8 cellular contexts compared by ENCODE assay signal in the genomic region with DNA sequence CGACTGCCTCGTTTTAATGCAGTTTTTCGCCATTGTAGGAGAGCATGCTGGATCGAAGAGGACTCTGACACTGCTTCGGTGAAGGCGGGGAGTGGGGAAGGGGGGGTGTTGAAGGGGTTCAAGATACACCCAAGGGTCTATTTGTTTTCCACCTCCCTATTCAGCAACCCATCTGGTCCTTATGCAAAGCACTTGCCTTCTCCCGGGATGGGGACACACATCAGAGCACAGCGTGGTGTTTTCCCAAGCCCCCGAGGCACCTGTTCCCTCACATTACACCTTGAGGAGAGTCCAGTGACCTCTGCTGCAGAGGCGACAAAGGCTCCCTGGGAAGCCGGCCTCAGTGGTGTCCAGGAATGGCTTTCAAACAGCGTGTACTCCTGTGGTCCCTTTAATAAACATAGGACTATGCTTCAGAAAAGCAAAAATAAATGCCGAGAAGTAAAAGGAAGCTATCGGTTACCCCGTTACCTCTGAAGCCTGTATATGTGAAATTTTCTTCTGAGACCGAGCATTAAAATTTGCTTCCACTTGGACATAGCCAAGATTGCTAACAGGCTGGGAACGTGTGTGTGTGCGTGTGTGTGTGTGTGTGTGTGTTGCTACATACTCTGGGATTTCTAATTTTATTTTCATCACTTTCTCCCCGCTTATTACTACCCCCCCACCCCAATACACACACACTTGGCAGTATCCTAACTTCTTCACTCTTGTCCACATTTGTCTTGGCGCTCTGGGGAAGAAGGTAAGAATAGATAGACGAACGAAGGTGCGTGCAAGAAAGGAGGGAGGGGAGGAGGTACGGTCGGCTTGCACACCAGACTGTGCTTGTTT. TPM values are rescaled to one million over a fixed set of nuclear protein-coding genes. Genes with fewer than 3 reads are reported as not detected.
DNase-seq lines count a peak whose midpoint lies in the region; ATAC-seq and TF ChIP-seq lines count a peak whose summit lies in the region.

No MANE protein-coding gene starts in this region.

- no peak for DNase-seq in activated CD8-positive, alpha-beta memory T cell treated with anti-CD3 and anti-CD28 coated beads, Interleukin-2, amount 10 ng/mL, durations not matched to agents 7 days and 5 days
- no peak for DNase-seq in activated CD8-positive, alpha-beta memory T cell treated with anti-CD3 and anti-CD28 coated beads for 24 hours
- DNase-seq in Panc1 (ENCODE audit: low read depth, low spot score) (no peak), SKM-1 treated with dmso at 0.1 percent for 144 hours (lab: John Stamatoyannopoulos, UW; ENCODE audit: unreplicated experiment) (no peak), AG08396 (ENCODE audit: low spot score) (no peak)
- no peak for DNase-seq in activated CD4-positive, alpha-beta T cell treated with anti-CD3 and anti-CD28 coated beads for 1 hour

- H3K9me3 ChIP-seq in Panc1 (ENCODE audit: control insufficient read depth, insufficient read depth, low read depth, low read length) (no peaks in the 10 kb centered on the region), duodenal mucosa (ENCODE audit: control insufficient read depth in 1 of 2, low read length in 2 of 2) (no peaks in the 10 kb centered on the region), mononuclear cell (ENCODE audit: low read depth, low read length) (no peaks in the 10 kb centered on the region)

- H3K9me3 Mint-ChIP-seq in activated CD8-positive, alpha-beta memory T cell treated with anti-CD3 and anti-CD28 coated beads, Interleukin-2, amount 10 ng/mL, durations not matched to agents 7 days and 5 days (ENCODE audit: low read depth): no peaks in the 10 kb centered on the region

- in situ Hi-C loops in Panc1 (cut with HindIII; ENCODE audit: low pct_unique_long_range_greater_than_20kb, low sequenced_read_pairs): no loop called here

- H3K27me3 ChIP-seq in Panc1 (ENCODE audit: control insufficient read depth, insufficient read depth, low read length) (no peaks in the 10 kb centered on the region; the same call in 1 of the 2 replicates), duodenal mucosa (ENCODE audit: control insufficient read depth in 1 of 2, insufficient read depth in 2 of 2, low read length in 2 of 2) (no peaks in the 10 kb centered on the region), mononuclear cell (ENCODE audit: insufficient read depth, low read length) (peaks cover 16% of the 10 kb centered on the region)

- H3K27ac ChIP-seq in Panc1 (ENCODE audit: low read length) (no peak overlapping the region; the same call in 1 of the 2 replicates), duodenal mucosa (ENCODE audit: low read depth, low read length) (no peak overlapping the region)

- peak overlapping the region; percentile 29 for H3K27ac Mint-ChIP-seq in activated CD8-positive, alpha-beta memory T cell treated with anti-CD3 and anti-CD28 coated beads, Interleukin-2, amount 10 ng/mL, durations not matched to agents 7 days and 5 days

- H3K27me3 Mint-ChIP-seq in activated CD8-positive, alpha-beta memory T cell treated with anti-CD3 and anti-CD28 coated beads, Interleukin-2, amount 10 ng/mL, durations not matched to agents 7 days and 5 days: peaks cover 41% of the 10 kb centered on the region

- TF ChIP-seq CTCF in Panc1 (IDR thresholded peaks at IDR 0.05): peak; percentile 64

- H3K4me1 Mint-ChIP-seq in activated CD8-positive, alpha-beta memory T cell treated with anti-CD3 and anti-CD28 coated beads, Interleukin-2, amount 10 ng/mL, durations not matched to agents 7 days and 5 days: peaks cover 18% of the 10 kb centered on the region

- CTCF ChIA-PET in activated CD8-positive, alpha-beta memory T cell treated with anti-CD3 and anti-CD28 coated beads, Interleukin-2, amount 10 ng/mL, durations not matched to agents 7 days and 5 days (lab: Charles Lee): interaction anchor here (0.7 to 4.6 kb wide), 23 partner anchors 9 to 695 kb away, joined by 3 to 38 read pairs (median 4); no protein-coding TSS in a partner anchor
- CTCF ChIA-PET in Panc1 (lab: Charles Lee): no interaction called here

- intact Hi-C loops in Panc1 (cut with micrococcal nuclease; ENCODE audit: unreplicated experiment): loop anchor here (2.0 kb wide), 1 partner anchor 160 kb away; no protein-coding TSS in a partner anchor

- BruUV-seq in Panc1 (replicated peaks; lab: Mats Ljungman, UMichigan): no TSS peak

- ATAC-seq in activated CD8-positive, alpha-beta memory T cell treated with anti-CD3 and anti-CD28 coated beads, Interleukin-2, amount 10 ng/mL, durations not matched to agents 7 days and 5 days: no peak
- ATAC-seq in Panc1: no peak

- peaks cover 12% of the 10 kb centered on the region for H3K4me1 ChIP-seq in Panc1 (ENCODE audit: control insufficient read depth, insufficient read depth, low read length)
- H3K4me1 ChIP-seq in duodenal mucosa (ENCODE audit: control insufficient read depth in 1 of 2, insufficient read depth in 2 of 2, low read length in 2 of 2): peaks cover 15 to 16% of the 10 kb centered on the region in 2 donors
- peaks cover 25% of the 10 kb centered on the region for H3K4me1 ChIP-seq in mononuclear cell (ENCODE audit: insufficient read depth, low read length)

- H3K36me3 ChIP-seq in Panc1 (ENCODE audit: control insufficient read depth, insufficient read depth, low read length) (no peaks in the 10 kb centered on the region), duodenal mucosa (ENCODE audit: control insufficient read depth in 1 of 2, insufficient read depth in 2 of 2, low read length in 2 of 2) (no peaks in the 10 kb centered on the region)

- POLR2A ChIA-PET in Panc1 (lab: Charles Lee): interaction anchor here (0.6 to 0.7 kb wide), 2 partner anchors 164 to 217 kb away, joined by 5 read pairs; no protein-coding TSS in a partner anchor

- H3K36me3 Mint-ChIP-seq in activated CD8-positive, alpha-beta memory T cell treated with anti-CD3 and anti-CD28 coated beads, Interleukin-2, amount 10 ng/mL, durations not matched to agents 7 days and 5 days: no peaks in the 10 kb centered on the region

- peak overlapping the region; percentile 73 for H3K4me3 Mint-ChIP-seq in activated CD8-positive, alpha-beta memory T cell treated with anti-CD3 and anti-CD28 coated beads, Interleukin-2, amount 10 ng/mL, durations not matched to agents 7 days and 5 days

- H3K9ac ChIP-seq in duodenal mucosa (ENCODE audit: low read depth in 1 of 2, low read length in 2 of 2): peak overlapping the region; percentile 64 to 73

- H3K4me3 ChIP-seq in Panc1 (ENCODE audit: low read depth in 2 of 2, low read length in 2 of 2) (peak overlapping the region; percentile 64 to 75), duodenal mucosa (ENCODE audit: low read depth in 1 of 2, low read length in 2 of 2) (peak overlapping the region; percentile 67 to 81), mononuclear cell (ENCODE audit: low read length) (peak overlapping the region; percentile 57)

RNA-seq across cellular contexts. Expression of a gene that starts 53.2 kb away (rescaled TPM):
- not detected for total RNA-seq in activated CD8-positive, alpha-beta memory T cell treated with anti-CD3 and anti-CD28 coated beads, Interleukin-2, amount 10 ng/mL, durations not matched to agents 7 days and 5 days
- total RNA-seq in Panc1 (2021; ENCODE audit: unreplicated experiment) (not detected), mononuclear cell (not detected)
- not detected for polyA plus RNA-seq in Panc1 (2012; ENCODE audit: insufficient read length)
